8 cellular contexts compared by ENCODE assay signal in the genomic region with DNA sequence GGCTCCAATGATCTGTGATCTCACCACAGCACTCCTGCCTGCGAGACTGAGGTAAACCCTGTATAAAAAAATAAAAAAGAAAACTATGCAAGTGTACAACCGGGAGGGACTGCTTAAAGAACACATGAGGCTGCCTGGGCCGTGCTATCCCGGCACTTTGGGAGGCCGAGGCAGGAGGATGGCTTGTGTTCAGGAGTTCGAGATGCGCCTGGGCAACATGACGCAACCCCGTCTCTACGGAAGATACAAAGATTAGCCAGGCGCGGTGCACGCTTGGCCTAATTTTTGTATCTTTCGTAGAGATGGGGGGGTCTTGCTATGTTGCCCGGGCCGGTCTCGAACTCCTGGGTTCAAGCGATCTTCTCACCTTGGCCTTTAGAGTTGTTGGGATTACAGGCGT.
DNase-seq lines count a peak whose midpoint lies in the region; ATAC-seq and TF ChIP-seq lines count a peak whose summit lies in the region.
"Not testable (repeated sequence)": the region's sequence is repeated elsewhere in the genome, so short reads cannot be mapped to it uniquely, and the experiment has no call there.

No MANE protein-coding gene starts in this region.

- not testable (repeated sequence) for ATAC-seq in CD8-positive, alpha-beta T cell; body of pancreas

- peak overlapping the region; percentile 89 for H3K27ac ChIP-seq in CD8-positive, alpha-beta T cell (ENCODE audit: low read depth, low read length)
- H3K27ac ChIP-seq in body of pancreas, result peak overlapping the region in 3 of 4 donors; percentile 79 to 92 (median 86)
- peak overlapping the region; percentile 83 for H3K27ac ChIP-seq in rectal smooth muscle tissue (ENCODE audit: low read depth, low read length)
- peak overlapping the region; percentile 73 to 94 (median 90) for H3K27ac ChIP-seq in tibial nerve

- peak overlapping the region; percentile 77 for H3K4me3 ChIP-seq in CD8-positive, alpha-beta T cell (ENCODE audit: low read depth, low read length)
- H3K4me3 ChIP-seq in LNCaP clone FGC (ENCODE audit: low read depth, low read length) (peak overlapping the region; percentile 72), body of pancreas (peak overlapping the region in 1 of 2 donors; percentile 21), fibroblast of mammary gland (ENCODE audit: control insufficient read depth, low read depth, low read length) (peak overlapping the region; percentile 61), rectal smooth muscle tissue (ENCODE audit: low read length) (peak overlapping the region; percentile 82), tibial nerve (peak overlapping the region in 3 of 4 donors; percentile 55 to 84 (median 67))

- CTCF ChIA-PET in CD8-positive, alpha-beta T cell (lab: Charles Lee); activated CD4-positive, alpha-beta T cell treated with anti-CD3 and anti-CD28 coated beads, Interleukin-2, amount 10 ng/mL, durations not matched to agents 7 days and 5 days (lab: Charles Lee): not testable (repeated sequence)

- not testable (repeated sequence) for H3K4me1 Mint-ChIP-seq in CD8-positive, alpha-beta T cell (ENCODE audit: low read depth); activated CD4-positive, alpha-beta T cell treated with anti-CD3 and anti-CD28 coated beads, Interleukin-2, amount 10 ng/mL, durations not matched to agents 7 days and 5 days; mesothelial cell of epicardium

- intact Hi-C loops in CD8-positive, alpha-beta T cell (cut with DNase I, micrococcal nuclease), result loop anchor here (1.0 to 10.0 kb wide), 6 partner anchors 43 to 293 kb away; partner anchors contain the start of genes ERV3-1 (in 2 of the 2), ZNF92 (in 2 of the 2), ZNF138 (in 1 of the 2) and ZNF273 (in 1 of the 2)
- intact Hi-C loops in body of pancreas (cut with DNase I), result not testable (repeated sequence)

- H3K9me3 Mint-ChIP-seq in CD8-positive, alpha-beta T cell; activated CD4-positive, alpha-beta T cell treated with anti-CD3 and anti-CD28 coated beads, Interleukin-2, amount 10 ng/mL, durations not matched to agents 7 days and 5 days; mesothelial cell of epicardium: not testable (repeated sequence)

- H3K27me3 Mint-ChIP-seq in CD8-positive, alpha-beta T cell (ENCODE audit: low read depth); activated CD4-positive, alpha-beta T cell treated with anti-CD3 and anti-CD28 coated beads, Interleukin-2, amount 10 ng/mL, durations not matched to agents 7 days and 5 days; mesothelial cell of epicardium (ENCODE audit: low read depth): not testable (repeated sequence)

- H3K27me3 ChIP-seq in CD8-positive, alpha-beta T cell (ENCODE audit: insufficient read depth, low read length); body of pancreas; rectal smooth muscle tissue (ENCODE audit: control insufficient read depth, insufficient read depth, low read length); tibial nerve: not testable (repeated sequence)

- not testable (repeated sequence) for H3K4me1 ChIP-seq in CD8-positive, alpha-beta T cell (ENCODE audit: insufficient read depth, low read length); body of pancreas; rectal smooth muscle tissue (ENCODE audit: control insufficient read depth, insufficient read depth, low read length); tibial nerve

- POLR2A ChIA-PET in CD8-positive, alpha-beta T cell (lab: Charles Lee); activated CD4-positive, alpha-beta T cell treated with anti-CD3 and anti-CD28 coated beads, Interleukin-2, amount 10 ng/mL, durations not matched to agents 7 days and 5 days (lab: Charles Lee): not testable (repeated sequence)

- TF ChIP-seq EP300 in tibial nerve (IDR thresholded peaks at IDR 0.05), result not testable (repeated sequence)

- peak overlapping the region; percentile 92 for H3K4me3 Mint-ChIP-seq in CD8-positive, alpha-beta T cell
- peak overlapping the region; percentile 85 for H3K4me3 Mint-ChIP-seq in activated CD4-positive, alpha-beta T cell treated with anti-CD3 and anti-CD28 coated beads, Interleukin-2, amount 10 ng/mL, durations not matched to agents 7 days and 5 days
- peak overlapping the region; percentile 87 for H3K4me3 Mint-ChIP-seq in mesothelial cell of epicardium

- DNase-seq in CD8-positive, alpha-beta T cell; LNCaP clone FGC (ENCODE audit: low read depth); activated CD4-positive, alpha-beta T cell treated with anti-CD3 and anti-CD28 coated beads, Interleukin-2, amount 10 ng/mL, durations not matched to agents 7 days and 5 days; body of pancreas; fibroblast of mammary gland (ENCODE audit: low read depth); mesothelial cell of epicardium (ENCODE audit: low spot score in 2 of 2, unreplicated experiment in 2 of 2); tibial nerve (ENCODE audit: low spot score in 2 of 2): not testable (repeated sequence)

- not testable (repeated sequence) for H3K36me3 ChIP-seq in CD8-positive, alpha-beta T cell (ENCODE audit: insufficient read depth, low read length); body of pancreas (replicated peaks in 1 of 2; ENCODE audit: insufficient read depth in 1 of 2, low read depth in 2 of 2); rectal smooth muscle tissue (ENCODE audit: control insufficient read depth, insufficient read depth, low read length)
- H3K36me3 ChIP-seq in tibial nerve, result peaks cover 0 to 13% (median 0%) of the 10 kb centered on the region in 3 donors

- H3K9me3 ChIP-seq in CD8-positive, alpha-beta T cell (ENCODE audit: low read length); body of pancreas; tibial nerve: not testable (repeated sequence)

- not testable (repeated sequence) for TF ChIP-seq POLR2A in body of pancreas (IDR thresholded peaks at IDR 0.05); tibial nerve (IDR thresholded peaks at IDR 0.05)

- 90 to 92% methylated on average over 14 to 18 of the region's 19 CpGs for WGBS in body of pancreas, 2 donors
- WGBS in tibial nerve, 2 donors, result 93 to 99% methylated on average over 16 to 19 of the region's 19 CpGs

- not testable (repeated sequence) for TF ChIP-seq CTCF in CD8-positive, alpha-beta T cell (IDR thresholded peaks at IDR 0.05); LNCaP clone FGC (IDR thresholded peaks at IDR 0.05; ENCODE audit: control insufficient read depth, extremely low read depth, insufficient read depth); body of pancreas (IDR thresholded peaks at IDR 0.05); fibroblast of mammary gland (conservative IDR thresholded peaks at IDR 0.05; ENCODE audit: control insufficient read depth, insufficient read depth, low read depth, low read length); mesothelial cell of epicardium (IDR thresholded peaks at IDR 0.05; ENCODE audit: unreplicated experiment); tibial nerve (IDR thresholded peaks at IDR 0.05)

- peak overlapping the region; percentile 97 for H3K27ac Mint-ChIP-seq in CD8-positive, alpha-beta T cell
- H3K27ac Mint-ChIP-seq in activated CD4-positive, alpha-beta T cell treated with anti-CD3 and anti-CD28 coated beads, Interleukin-2, amount 10 ng/mL, durations not matched to agents 7 days and 5 days, result peak overlapping the region; percentile 94
- H3K27ac Mint-ChIP-seq in mesothelial cell of epicardium, result peak overlapping the region; percentile 91

- H3K36me3 Mint-ChIP-seq in CD8-positive, alpha-beta T cell; activated CD4-positive, alpha-beta T cell treated with anti-CD3 and anti-CD28 coated beads, Interleukin-2, amount 10 ng/mL, durations not matched to agents 7 days and 5 days (ENCODE audit: low read depth); mesothelial cell of epicardium: not testable (repeated sequence)

- not testable (repeated sequence) for H3K9ac ChIP-seq in rectal smooth muscle tissue (ENCODE audit: low read length)
